In the genomic region with DNA sequence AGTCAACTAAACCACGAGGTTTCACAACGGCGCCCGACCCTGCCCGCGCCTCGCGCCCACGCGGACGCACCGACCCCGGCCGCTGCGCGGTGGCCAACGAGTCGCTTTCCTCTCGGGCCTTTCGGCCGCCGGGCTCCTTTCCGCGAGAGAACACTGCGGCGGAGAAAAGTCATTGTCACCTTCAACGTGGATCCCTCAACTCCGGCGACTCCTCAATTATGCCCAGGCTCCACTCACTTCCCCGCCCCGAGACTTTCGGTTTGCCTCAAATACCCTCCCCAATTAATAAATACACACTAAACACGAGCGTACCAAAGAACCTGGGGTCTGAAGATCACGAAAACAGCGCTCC, we compare ENCODE assay signal across 8 cellular contexts. TPM values are rescaled to one million over a fixed set of nuclear protein-coding genes. Genes with fewer than 3 reads are reported as not detected.
A peak's percentile ranks its signal among the peaks of the same experiment; 100 is the strongest.
DNase-seq lines count a peak whose midpoint lies in the region; ATAC-seq and TF ChIP-seq lines count a peak whose summit lies in the region.

No MANE protein-coding gene starts in this region.

- H3K36me3 ChIP-seq in BJ (ENCODE audit: control insufficient read depth, insufficient read depth, low read length) = no peaks in the 10 kb centered on the region
- no peaks in the 10 kb centered on the region for H3K36me3 ChIP-seq in HEK293 (ENCODE audit: control insufficient read depth in 2 of 2, insufficient read depth in 1 of 2, low read length in 2 of 2)
- H3K36me3 ChIP-seq in gastroesophageal sphincter = no peaks in the 10 kb centered on the region
- no peaks in the 10 kb centered on the region for H3K36me3 ChIP-seq in rectal smooth muscle tissue (ENCODE audit: control insufficient read depth, insufficient read depth, low read length)

- H3K9me3 ChIP-seq in HEK293 (ENCODE audit: control insufficient read depth, insufficient read depth, low read depth, low read length) = no peaks in the 10 kb centered on the region
- no peaks in the 10 kb centered on the region for H3K9me3 ChIP-seq in gastroesophageal sphincter

- TF ChIP-seq CTCF in BJ (IDR thresholded peaks at IDR 0.05; ENCODE audit: insufficient read depth, low read depth, low read length) = no peak
- TF ChIP-seq CTCF in HEK293 (tag by site-specific recombination; IDR thresholded peaks at IDR 0.05) = no peak
- peak in 1 of 4 experiments; percentile 3 for TF ChIP-seq CTCF in gastroesophageal sphincter (IDR thresholded peaks at IDR 0.05)

- CTCF ChIA-PET in BJ (lab: Yijun Ruan, JAX) (no interaction called here), HEK293 (lab: Yijun Ruan, JAX) (no interaction called here)

- in situ Hi-C loops in KBM-7 (cut with MboI; ENCODE audit: low pct_unique_long_range_greater_than_20kb, low sequenced_read_pairs) = no loop called here

- H3K27me3 ChIP-seq in BJ (ENCODE audit: control insufficient read depth, insufficient read depth, low read length) (no peaks in the 10 kb centered on the region), gastroesophageal sphincter (no peaks in the 10 kb centered on the region), rectal smooth muscle tissue (ENCODE audit: control insufficient read depth, insufficient read depth, low read length) (no peaks in the 10 kb centered on the region)

- 0% methylated on average over 5 of the region's 36 CpGs; no CpG with 5 or more reads in 1 of the 2 donors for WGBS in gastroesophageal sphincter (ENCODE audit: low coverage in 1 of 2), 2 donors

- H3K27ac ChIP-seq in HEK293 (ENCODE audit: extremely low read depth, low read depth, low read length) = peak overlapping the region; percentile 98
- peak overlapping the region; percentile 81 to 93 (median 90) for H3K27ac ChIP-seq in gastroesophageal sphincter
- H3K27ac ChIP-seq in rectal smooth muscle tissue (ENCODE audit: low read depth, low read length) = peak overlapping the region; percentile 92

- TF ChIP-seq POLR2A in gastroesophageal sphincter (IDR thresholded peaks at IDR 0.05) = no peak

- peak overlapping the region; percentile 91 for H3K9ac ChIP-seq in rectal smooth muscle tissue (ENCODE audit: low read length)

- H3K4me3 ChIP-seq in BJ (ENCODE audit: low read depth, low read length) (peak overlapping the region; percentile 66), HEK293 (ENCODE audit: low read depth, low read length) (peak overlapping the region; percentile 89), gastroesophageal sphincter (peak overlapping the region; percentile 87 to 89), rectal smooth muscle tissue (ENCODE audit: low read length) (peak overlapping the region; percentile 88)

- H3K4me1 ChIP-seq in HEK293 (ENCODE audit: control insufficient read depth, insufficient read depth, low read length) = peaks cover 18% of the 10 kb centered on the region
- peaks cover 0 to 38% (median 0%) of the 10 kb centered on the region in 3 donors for H3K4me1 ChIP-seq in gastroesophageal sphincter
- peaks cover 2% of the 10 kb centered on the region for H3K4me1 ChIP-seq in rectal smooth muscle tissue (ENCODE audit: control insufficient read depth, insufficient read depth, low read length)

- DNase-seq in BJ (ENCODE audit: low read depth) (no peak), activated T-cell treated with anti-CD3 and anti-CD28 coated beads for 24 hours (ENCODE audit: low read depth) (peak; percentile 19), superior temporal gyrus (ENCODE audit: extremely low spot score) (no peak), KBM-7 (no peak), epidermal melanocyte (ENCODE audit: insufficient read length, low spot score) (no peak)

- TF ChIP-seq EP300 in gastroesophageal sphincter (IDR thresholded peaks at IDR 0.05) = no peak

- ATAC-seq in gastroesophageal sphincter = no peak

- POLR2A ChIA-PET in BJ (lab: Charles Lee) = no interaction called here
- POLR2A ChIA-PET in HEK293 (lab: Yijun Ruan, JAX) = interaction anchor here (0.6 to 1.0 kb wide), 5 partner anchors 19 to 45 kb away, joined by 3 to 5 read pairs (median 4); no protein-coding TSS in a partner anchor

TF ChIP-seq in HEK293, 187 proteins besides CTCF, POLR2A, EP300 and RAD21:
- TF ChIP-seq ZNF449 (tag by site-specific recombination; IDR thresholded peaks at IDR 0.05) (peak; percentile 50; the same call in 1 of the 2 replicates), KLF9 (tag by site-specific recombination; IDR thresholded peaks at IDR 0.05; ENCODE audit: low read depth) (0 out of 2 replicates have a peak, but pooled peaks have one; percentile 4), HOXA7 (CRISPR knock-in tag; IDR thresholded peaks at IDR 0.05; ENCODE audit: borderline replicate concordance) (no peak), ZFHX2 (tag by site-specific recombination; conservative IDR thresholded peaks at IDR 0.05) (peak; percentile 43; the same call in 1 of the 2 replicates), ZEB2 (tag by site-specific recombination; IDR thresholded peaks at IDR 0.05) (0 out of 2 replicates have a peak, but pooled peaks have one; percentile 1), HIC1 (tag by site-specific recombination; IDR thresholded peaks at IDR 0.05) (no peak), ZBTB26 (tag by site-specific recombination; optimal IDR thresholded peaks at IDR 0.05) (peak; percentile 1)

RNA-seq across cellular contexts. Expression of gene SINHCAF, which starts 0.5 kb away (rescaled TPM):
- polyA plus RNA-seq in BJ (2011; rRNA removed) = 6.6 and 11.5 TPM in 2 replicates
- polyA minus RNA-seq in BJ (2011; rRNA and poly(A)+ RNA removed) = 4.7 and 4.9 TPM in 2 replicates
- total RNA-seq in gastroesophageal sphincter = 10 to 100 TPM; 21.7 to 67.8 (median 25.8) TPM
